ENCODE assay signal across 19 cellular contexts in the genomic region with DNA sequence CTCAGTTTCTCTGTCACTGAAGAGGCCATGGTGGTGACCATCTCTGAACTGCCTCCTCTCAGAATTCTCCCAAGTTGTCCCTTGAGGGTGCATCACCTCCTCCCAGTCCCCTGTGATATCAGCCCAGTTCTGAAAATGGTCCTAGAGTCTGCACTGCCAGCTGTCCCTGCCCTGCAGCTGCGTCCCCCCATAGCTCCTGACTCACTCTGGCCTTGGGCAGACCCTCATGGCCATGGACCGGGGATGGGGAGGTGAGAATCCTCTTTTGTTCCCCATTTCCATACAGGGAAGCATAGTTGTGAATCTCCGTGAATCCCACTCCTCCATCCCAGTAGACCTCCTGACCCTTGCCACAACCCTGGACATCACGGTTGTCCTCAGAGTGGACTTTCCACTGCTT. TPM values are rescaled to one million over a fixed set of nuclear protein-coding genes. Genes with fewer than 3 reads are reported as not detected.
"Had no signal": no experiment of that assay in that cellular context is flagged by ENCODE, and none has a peak within 500 bp of the region (broad histone marks: within the 10 kb centered on the region; RNA-seq: fewer than 3 reads in every experiment).

No MANE protein-coding gene starts in this region.

- H3K4me3 ChIP-seq: dorsolateral prefrontal cortex, lung, transverse colon had no signal

- H3K36me3 ChIP-seq: neutrophil, transverse colon had no signal

- H2AFZ ChIP-seq: parathyroid adenoma had no signal

- DNase-seq: activated CD4-positive, alpha-beta T cell treated with anti-CD3 and anti-CD28 coated beads, Interleukin-2, amount 50 U/mL, for 1 hour; activated naive CD4-positive, alpha-beta T cell treated with anti-CD3 and anti-CD28 coated beads, Interleukin-2, amount 10 ng/mL, durations not matched to agents 7 days and 5 days; dorsolateral prefrontal cortex; endodermal cell; head of caudate nucleus; left colon; naive B cell; stimulated activated naive B cell treated with anti-CD40 and anti-IgM and Interleukin-4, amounts not matched to agents 10 μg/mL and 1 μg/mL and 100 μg/mL, for 72 hours; T-helper 17 cell; transverse colon had no signal

- H3K9me3 Mint-ChIP-seq: activated naive CD4-positive, alpha-beta T cell treated with anti-CD3 and anti-CD28 coated beads, Interleukin-2, amount 10 ng/mL, durations not matched to agents 7 days and 5 days; endodermal cell; stimulated activated naive B cell treated with anti-CD40 and anti-IgM and Interleukin-4, amounts not matched to agents 10 μg/mL and 1 μg/mL and 100 μg/mL, for 72 hours; WTC11 had no signal

- ATAC-seq: left colon; stimulated activated naive B cell treated with anti-CD40 and anti-IgM and Interleukin-4, amounts not matched to agents 10 μg/mL and 1 μg/mL and 100 μg/mL, for 72 hours; T-helper 17 cell; WTC11 had no signal

- H3K79me2 ChIP-seq: parathyroid adenoma had no signal

- H3K27me3 ChIP-seq: dorsolateral prefrontal cortex, transverse colon had no signal

- H3K4me3 Mint-ChIP-seq: activated naive CD4-positive, alpha-beta T cell treated with anti-CD3 and anti-CD28 coated beads, Interleukin-2, amount 10 ng/mL, durations not matched to agents 7 days and 5 days; endodermal cell; naive B cell; stimulated activated naive B cell treated with anti-CD40 and anti-IgM and Interleukin-4, amounts not matched to agents 10 μg/mL and 1 μg/mL and 100 μg/mL, for 72 hours; T-helper 17 cell; WTC11 had no signal

- H3K9me3 ChIP-seq: neutrophil, transverse colon had no signal

- H3K36me3 Mint-ChIP-seq: stimulated activated naive B cell treated with anti-CD40 and anti-IgM and Interleukin-4, amounts not matched to agents 10 μg/mL and 1 μg/mL and 100 μg/mL, for 72 hours; WTC11 had no signal

- H3K27ac ChIP-seq: neutrophil, parathyroid adenoma, transverse colon had no signal

- H3K27ac Mint-ChIP-seq: activated naive CD4-positive, alpha-beta T cell treated with anti-CD3 and anti-CD28 coated beads, Interleukin-2, amount 10 ng/mL, durations not matched to agents 7 days and 5 days; stimulated activated naive B cell treated with anti-CD40 and anti-IgM and Interleukin-4, amounts not matched to agents 10 μg/mL and 1 μg/mL and 100 μg/mL, for 72 hours; T-helper 17 cell; WTC11 had no signal

- H3K9ac ChIP-seq: parathyroid adenoma had no signal

RNA-seq across cellular contexts. Expression of a gene that starts 4.5 kb away (rescaled TPM):
- total RNA-seq: chondrocyte, frontal cortex had no signal

RNA-seq across cellular contexts. Expression of a gene that starts 46.3 kb away (rescaled TPM):
- total RNA-seq: chondrocyte, endodermal cell, mononuclear cell, renal cortical epithelial cell, T-helper 17 cell, WTC11 had no signal

RNA-seq across cellular contexts. Expression of a gene that starts 59.7 kb away (rescaled TPM):
- total RNA-seq: chondrocyte, epithelial cell of proximal tubule, frontal cortex, left colon, renal cortical epithelial cell had no signal
